11 cellular contexts compared by ENCODE assay signal in genomic region chr12:110135012-110135411, GRCh38. TPM values are rescaled to one million over a fixed set of nuclear protein-coding genes. Genes with fewer than 3 reads are reported as not detected.
DNase-seq lines count a peak whose midpoint lies in the region; ATAC-seq and TF ChIP-seq lines count a peak whose summit lies in the region.
"Had no signal": no experiment of that assay in that cellular context is flagged by ENCODE, and none has a peak within 500 bp of the region (broad histone marks: within the 10 kb centered on the region; RNA-seq: fewer than 3 reads in every experiment).

No MANE protein-coding gene starts in this region.

- TF ChIP-seq POLR2A in adrenal gland (IDR thresholded peaks at IDR 0.05) (peak in 1 of 2 donors; percentile 12), uterus (IDR thresholded peaks at IDR 0.05) (no peak)

- intact Hi-C loops in adrenal gland (cut with DNase I) (no loop called here), left lung (cut with DNase I) (no loop called here), uterus (cut with DNase I; ENCODE audit: low total_unique reads) (no loop called here)

- H3K4me3 ChIP-seq in AG10803 (ENCODE audit: low read length), result no peak overlapping the region
- no peak overlapping the region for H3K4me3 ChIP-seq in adrenal gland
- no peak overlapping the region for H3K4me3 ChIP-seq in left lung
- no peak overlapping the region for H3K4me3 ChIP-seq in uterus

- H3K27me3 ChIP-seq in adrenal gland (no peaks in the 10 kb centered on the region), left lung (no peaks in the 10 kb centered on the region), uterus (no peaks in the 10 kb centered on the region)

- ATAC-seq in left lung, result peak; percentile 26

- TF ChIP-seq CTCF in AG10803 (conservative IDR thresholded peaks at IDR 0.05; ENCODE audit: low read length) (no peak), adrenal gland (IDR thresholded peaks at IDR 0.05) (no peak), left lung (IDR thresholded peaks at IDR 0.05) (no peak), uterus (IDR thresholded peaks at IDR 0.05) (no peak)

- peak overlapping the region in 3 of 5 donors; percentile 5 to 63 (median 36) for H3K27ac ChIP-seq in adrenal gland
- no peak overlapping the region for H3K27ac ChIP-seq in left lung
- H3K27ac ChIP-seq in uterus, result no peak overlapping the region
- H3K27ac ChIP-seq: WERI-Rb-1 had no signal

- DNase-seq in AG10803 (ENCODE audit: low read depth) (peak; percentile 88), HCEC 1CT (peak; percentile 34), adrenal gland (peak in 1 of 7 donors; percentile 38), left lung (no peak), NCI-H524 (lab: John Stamatoyannopoulos, UW) (no peak), uterus (no peak), mesenteric fat pad (ENCODE audit: low spot score) (no peak), NCI-H748 (lab: John Stamatoyannopoulos, UW; ENCODE audit: unreplicated experiment) (no peak)
- DNase-seq: immature natural killer cell, NCI-H1092, WERI-Rb-1 had no signal

- H3K9me3 ChIP-seq in adrenal gland (replicated peaks in 1 of 3) (no peaks in the 10 kb centered on the region), left lung (no peaks in the 10 kb centered on the region), uterus (no peaks in the 10 kb centered on the region)

- WGBS in adrenal gland, 4 donors, result 26 to 39% (median 31%) methylated on average over 2 of the region's 2 CpGs

- peaks cover 10 to 12% of the 10 kb centered on the region in 2 donors for H3K4me1 ChIP-seq in adrenal gland (replicated peaks in 1 of 2)
- no peaks in the 10 kb centered on the region for H3K4me1 ChIP-seq in left lung
- H3K4me1 ChIP-seq in uterus, result no peaks in the 10 kb centered on the region

- H3K36me3 ChIP-seq in adrenal gland (replicated peaks in 1 of 2), result peaks cover 0 to 25% of the 10 kb centered on the region in 2 donors
- H3K36me3 ChIP-seq in left lung, result peaks cover 0 to 32% of the 10 kb centered on the region in 2 donors
- no peaks in the 10 kb centered on the region for H3K36me3 ChIP-seq in uterus

RNA-seq across cellular contexts. Expression of gene IFT81, which starts 10.9 kb away (rescaled TPM):
- 10 to 100 TPM in 4 of 8 donors, 1 to 10 TPM in 4; 4.0 to 17.4 (median 10.5) TPM for total RNA-seq in adrenal gland
- polyA plus RNA-seq in adrenal gland, result 10 to 100 TPM in 1 of 3 donors, 1 to 10 TPM in 2; 5.3 to 12.1 (median 5.9) TPM
- 10 to 100 TPM; 11.0 to 13.2 TPM for total RNA-seq in left lung
- total RNA-seq in uterus, result 10 to 100 TPM in 3 of 4 donors, 1 to 10 TPM in 1; 6.9 to 40.6 (median 20.7) TPM
- 5.4 TPM for total RNA-seq in mesenteric fat pad

Comparison
In these comparisons a context has a peak if more than half of its experiments do, and no peak if none do; other contexts are left out.
1. DNase-seq: peak in AG10803 (single experiment) and HCEC 1CT (single experiment); none in left lung (0 of 2), NCI-H524 (0 of 2), uterus (0 of 2), mesenteric fat pad (single experiment) and NCI-H748 (single experiment).
2. H3K27ac ChIP-seq: peak in adrenal gland (3 of 5); none in left lung (0 of 2) and uterus (0 of 2).